11 cellular contexts compared by ENCODE assay signal in genomic region chr17:27846042-27846655, GRCh38. TPM values are rescaled to one million over a fixed set of nuclear protein-coding genes. Genes with fewer than 3 reads are reported as not detected.
DNase-seq lines count a peak whose midpoint lies in the region; ATAC-seq and TF ChIP-seq lines count a peak whose summit lies in the region.
"Had no signal": no experiment of that assay in that cellular context is flagged by ENCODE, and none has a peak within 500 bp of the region (broad histone marks: within the 10 kb centered on the region; RNA-seq: fewer than 3 reads in every experiment).

No MANE protein-coding gene starts in this region.

- TSS peak; percentile 26 for BruUV-seq in Caco-2 (replicated peaks; lab: Mats Ljungman, UMichigan)

- no peak for ATAC-seq in GM21423 (IDR thresholded peaks at IDR 0.05; ENCODE audit: unreplicated experiment)
- ATAC-seq in GM21619 (IDR thresholded peaks at IDR 0.05; ENCODE audit: unreplicated experiment), result no peak
- no peak for ATAC-seq in GM18502 (IDR thresholded peaks at IDR 0.05; ENCODE audit: poor library complexity, unreplicated experiment)
- ATAC-seq: PC-3 had no signal

- CTCF ChIA-PET in Caco-2 (lab: Charles Lee), result interaction anchor here (0.7 to 1.5 kb wide), 5 partner anchors 17 to 222 kb away, joined by 3 to 6 read pairs (median 3); no protein-coding TSS in a partner anchor

- H3K36me3 ChIP-seq in Caco-2 (ENCODE audit: control insufficient read depth, insufficient read depth, low read length), result no peaks in the 10 kb centered on the region

- H3K4me3 ChIP-seq in Caco-2 (ENCODE audit: low read depth, low read length), result no peak overlapping the region

- peak overlapping the region; percentile 93 for H3K27ac Mint-ChIP-seq in Caco-2 (ENCODE audit: unreplicated experiment)

- peaks cover 4% of the 10 kb centered on the region for H3K36me3 Mint-ChIP-seq in Caco-2 (ENCODE audit: insufficient read depth, unreplicated experiment)

- no peaks in the 10 kb centered on the region for H3K27me3 ChIP-seq in Caco-2 (replicated peaks; ENCODE audit: control insufficient read depth, insufficient read depth, low read length)

- no peak for TF ChIP-seq CTCF in Caco-2 (IDR thresholded peaks at IDR 0.05; ENCODE audit: insufficient read depth in 1 of 2, low read depth in 1 of 2, low read length in 1 of 2, severe bottlenecking in 1 of 2, unreplicated experiment in 1 of 2)

- no peaks in the 10 kb centered on the region for H3K27me3 Mint-ChIP-seq in Caco-2 (ENCODE audit: insufficient read depth, unreplicated experiment)

- intact Hi-C loops in Caco-2 (cut with micrococcal nuclease; ENCODE audit: unreplicated experiment), result no loop called here

- peaks cover 28% of the 10 kb centered on the region for H3K4me1 ChIP-seq in Caco-2

- peak overlapping the region; percentile 58 for H3K4me3 Mint-ChIP-seq in Caco-2 (ENCODE audit: unreplicated experiment)

- peak in 1 of 2 experiments; percentile 70 for DNase-seq in Caco-2
- peak; percentile 36 for DNase-seq in activated CD4-positive, CD25-positive, alpha-beta regulatory T cell treated with anti-CD3 and anti-CD28 coated beads, Interleukin-2, amount 50 U/mL, for 72 hours
- peak; percentile 22 for DNase-seq in activated naive CD4-positive, alpha-beta T cell treated with Interleukin-2 at 50 U/mL for 16 hours
- DNase-seq in stimulated activated CD4-positive, alpha-beta T cell treated with anti-CD3 and anti-CD28 coated beads, Interleukin-2, amount 100 ng/mL, for 24 hours, result peak; percentile 20 to 26
- DNase-seq in NCI-H187 treated with DMSO at 0.1 percent for 48 hours (lab: John Stamatoyannopoulos, UW), result no peak
- DNase-seq: left colon, PC-3 had no signal

- H3K4me1 Mint-ChIP-seq in Caco-2 (ENCODE audit: low read depth, unreplicated experiment), result peaks cover 18% of the 10 kb centered on the region

- POLR2A ChIA-PET in Caco-2 (lab: Charles Lee), result interaction anchor here (0.7 kb wide), 1 partner anchor 12 kb away, joined by 8 read pairs; no protein-coding TSS in a partner anchor

- peaks cover 10% of the 10 kb centered on the region for H3K9me3 Mint-ChIP-seq in Caco-2 (ENCODE audit: unreplicated experiment)

- H3K9me3 ChIP-seq in Caco-2, result peaks cover 8% of the 10 kb centered on the region; the same call in 1 of the 2 replicates

RNA-seq across cellular contexts. Expression of gene NOS2, which starts 45.8 kb away (rescaled TPM):
- total RNA-seq in Caco-2 (2022), result 19.0 and 21.1 TPM in 2 replicates
- total RNA-seq: osteocyte, PC-3 had no signal

RNA-seq across cellular contexts. Expression of gene LYRM9, which starts 47.0 kb away (rescaled TPM):
- 25.6 and 29.1 TPM in 2 replicates for total RNA-seq in Caco-2 (2022)
